ENCODE assay signal across 8 cellular contexts in the genomic region with DNA sequence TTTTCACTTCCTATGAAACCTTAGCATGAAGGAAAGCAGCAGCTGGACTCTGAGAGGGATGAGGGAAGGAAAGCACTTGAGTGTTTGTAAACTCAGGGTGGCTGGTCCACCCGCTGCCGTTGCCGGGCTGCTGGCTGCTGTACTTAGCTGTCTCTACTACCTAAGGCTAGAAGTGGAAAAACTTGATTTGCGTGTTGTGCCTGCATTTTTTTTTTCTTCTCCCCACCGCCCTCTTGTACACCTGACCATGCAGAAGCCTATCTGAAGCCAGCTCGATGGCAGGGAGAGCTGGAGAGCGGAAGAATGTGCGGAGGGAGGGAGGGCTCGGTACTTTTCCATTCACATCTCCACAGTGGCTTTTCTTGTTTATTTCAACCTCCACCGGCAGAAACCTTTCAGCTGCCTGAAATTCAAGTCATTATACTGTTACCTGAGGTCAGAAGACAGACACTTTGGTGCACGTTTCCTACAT. TPM values are rescaled to one million over a fixed set of nuclear protein-coding genes. Genes with fewer than 3 reads are reported as not detected.
A peak's percentile ranks its signal among the peaks of the same experiment; 100 is the strongest.
DNase-seq lines count a peak whose midpoint lies in the region; ATAC-seq, FAIRE-seq and TF ChIP-seq lines count a peak whose summit lies in the region.

No MANE protein-coding gene starts in this region.

- H3K4me3 ChIP-seq in NT2/D1 (ENCODE audit: insufficient read length, low read depth) (peak overlapping the region; percentile 20), esophagus muscularis mucosa (peak overlapping the region; percentile 28 to 51 (median 38)), pancreas (peak overlapping the region in 2 of 4 donors; percentile 26 to 33)

- H3K36me3 ChIP-seq in NT2/D1 (ENCODE audit: insufficient read depth, insufficient read length, low read length) (no peaks in the 10 kb centered on the region), esophagus muscularis mucosa (no peaks in the 10 kb centered on the region), pancreas (no peaks in the 10 kb centered on the region)

- FAIRE-seq in pancreas (lab: Jason Lieb, UNC), result no peak
- no peak for FAIRE-seq in GM12892 (lab: Jason Lieb, UNC)

- no peak for TF ChIP-seq EP300 in esophagus muscularis mucosa (IDR thresholded peaks at IDR 0.05)

- H3K9me3 ChIP-seq in NT2/D1 (ENCODE audit: insufficient read depth, low read length) (no peaks in the 10 kb centered on the region), esophagus muscularis mucosa (no peaks in the 10 kb centered on the region), pancreas (no peaks in the 10 kb centered on the region)

- H3K27me3 ChIP-seq in NT2/D1 (ENCODE audit: insufficient read depth, insufficient read length) (no peaks in the 10 kb centered on the region), esophagus muscularis mucosa (no peaks in the 10 kb centered on the region), pancreas (no peaks in the 10 kb centered on the region)

- H3K27ac ChIP-seq in esophagus muscularis mucosa (replicated peaks in 1 of 4) (peak overlapping the region; percentile 94 to 99 (median 98)), pancreas (peak overlapping the region; percentile 23 to 88 (median 68))

- peak overlapping the region; percentile 54 for H3K9ac ChIP-seq in NT2/D1 (ENCODE audit: insufficient read length, low read depth)

- WGBS in esophagus muscularis mucosa, result 35% methylated on average over 11 of the region's 11 CpGs
- WGBS in pancreas, 2 donors, result 7 to 10% methylated on average over 11 of the region's 11 CpGs

- TF ChIP-seq CTCF in esophagus muscularis mucosa (IDR thresholded peaks at IDR 0.05), result peak in 1 of 3 experiments; percentile 11
- no peak for TF ChIP-seq CTCF in pancreas (IDR thresholded peaks at IDR 0.05)

- DNase-seq in H4 (ENCODE audit: low spot score) (peak; percentile 62), NT2/D1 (ENCODE audit: low read depth, low spot score) (no peak), esophagus muscularis mucosa (ENCODE audit: extremely low spot score) (no peak), pancreas (peak; percentile 75 to 85 (median 82)), NCI-H446 treated with DMSO at 0.1 percent for 48 hours (lab: John Stamatoyannopoulos, UW) (no peak), GM12892 (ENCODE audit: insufficient read length) (no peak)

- ATAC-seq in pancreas (peak; percentile 69 to 75 (median 74)), GM21825 (IDR thresholded peaks at IDR 0.05; ENCODE audit: unreplicated experiment) (no peak), HG03521 (IDR thresholded peaks at IDR 0.05; ENCODE audit: unreplicated experiment) (no peak)

- H3K4me1 ChIP-seq in NT2/D1 (ENCODE audit: insufficient read depth, insufficient read length) (no peaks in the 10 kb centered on the region), esophagus muscularis mucosa (peaks cover 13 to 46% (median 43%) of the 10 kb centered on the region in 4 donors), pancreas (peaks cover 6 to 35% (median 25%) of the 10 kb centered on the region in 3 donors)

- intact Hi-C loops in esophagus muscularis mucosa (cut with DNase I), result loop anchor here (5.0 kb wide), 1 partner anchor 282 kb away; no protein-coding TSS in a partner anchor
- intact Hi-C loops in pancreas (cut with DNase I), result no loop called here

- TF ChIP-seq POLR2A in esophagus muscularis mucosa (IDR thresholded peaks at IDR 0.05; ENCODE audit: low read depth), result no peak
- no peak for TF ChIP-seq POLR2A in GM12892 (IDR thresholded peaks at IDR 0.05; ENCODE audit: low read depth, low read length)

RNA-seq across cellular contexts. Expression of a gene that starts 4.8 kb away (rescaled TPM):
- 5.8 and 9.0 TPM in 2 replicates for total RNA-seq in H4 (2014; rRNA removed; shearing (Covaris generic))
- total RNA-seq in esophagus muscularis mucosa (100 to 1,000 TPM in 3 of 4 donors, 10 to 100 TPM in 1; 86.0 to 161 (median 111) TPM), pancreas (10 to 100 TPM; 19.0 to 48.1 (median 30.5) TPM)
- polyA plus RNA-seq in pancreas, result 10 to 100 TPM; 27.1 to 40.7 TPM
- 0.15 TPM for polyA plus RNA-seq in GM12892 (2012; ENCODE audit: missing spikeins)

RNA-seq across cellular contexts. Expression of a gene that starts 47.7 kb away (rescaled TPM):
- not detected in 2 replicates for total RNA-seq in H4 (2014; rRNA removed; shearing (Covaris generic))
- not detected for total RNA-seq in esophagus muscularis mucosa
- not detected for total RNA-seq in pancreas
- polyA plus RNA-seq in pancreas, result not detected
- not detected for polyA plus RNA-seq in GM12892 (2012; ENCODE audit: missing spikeins)

Comparison
In these comparisons a context has a peak if more than half of its experiments do, and no peak if none do; other contexts are left out.
1. DNase-seq: peak in H4 (single experiment) and pancreas (6 of 6); none in NT2/D1 (single experiment), esophagus muscularis mucosa (single experiment), NCI-H446 treated with DMSO at 0.1 percent for 48 hours (single experiment) and GM12892 (single experiment).
2. ATAC-seq: peak in pancreas (4 of 4); none in GM21825 (single experiment) and HG03521 (single experiment).